Comparison of ENCODE assay signal across 14 cellular contexts in the genomic region with DNA sequence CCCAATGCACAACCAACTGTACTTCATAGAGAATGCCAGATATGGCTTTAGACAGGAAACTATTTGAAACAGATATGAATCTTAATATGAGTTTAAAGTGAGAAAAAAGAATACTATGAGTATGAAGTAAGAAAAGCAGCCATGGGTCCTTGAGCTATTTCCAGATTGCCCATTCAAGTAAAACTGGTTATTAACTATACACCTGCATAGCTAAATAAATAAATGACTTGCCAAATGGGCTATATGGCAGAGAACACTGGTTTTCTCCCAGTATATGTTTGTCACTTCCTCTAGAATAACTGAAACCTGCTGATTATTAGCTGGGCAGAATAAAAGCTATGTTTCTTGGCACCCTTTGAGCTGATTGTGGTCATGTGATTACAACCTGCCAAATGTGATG. TPM values are rescaled to one million over a fixed set of nuclear protein-coding genes. Genes with fewer than 3 reads are reported as not detected.
A peak's percentile ranks its signal among the peaks of the same experiment; 100 is the strongest.
DNase-seq lines count a peak whose midpoint lies in the region; ATAC-seq and TF ChIP-seq lines count a peak whose summit lies in the region.
"Had no signal": no experiment of that assay in that cellular context is flagged by ENCODE, and none has a peak within 500 bp of the region (broad histone marks: within the 10 kb centered on the region; RNA-seq: fewer than 3 reads in every experiment).

No MANE protein-coding gene starts in this region.

- H2AFZ ChIP-seq in DND-41 (ENCODE audit: low read depth, low read length), result peak overlapping the region; percentile 34
- no peak overlapping the region for H2AFZ ChIP-seq in Loucy (ENCODE audit: low read length)
- H2AFZ ChIP-seq in PC-3 (ENCODE audit: low read length), result no peak overlapping the region

- no peak overlapping the region for H3K4me3 Mint-ChIP-seq in progenitor cell of endocrine pancreas (ENCODE audit: low read depth)
- H3K4me3 Mint-ChIP-seq in activated CD8-positive, alpha-beta T cell treated with anti-CD3 and anti-CD28 coated beads, Interleukin-2, amount 10 ng/mL, durations not matched to agents 7 days and 5 days, result no peak overlapping the region
- H3K4me3 Mint-ChIP-seq: CD4-positive, alpha-beta memory T cell had no signal

- H3K4me1 Mint-ChIP-seq in progenitor cell of endocrine pancreas (ENCODE audit: low read depth), result no peaks in the 10 kb centered on the region
- no peaks in the 10 kb centered on the region for H3K4me1 Mint-ChIP-seq in activated CD8-positive, alpha-beta T cell treated with anti-CD3 and anti-CD28 coated beads, Interleukin-2, amount 10 ng/mL, durations not matched to agents 7 days and 5 days (ENCODE audit: low read depth)

- H3K36me3 ChIP-seq in DND-41 (ENCODE audit: insufficient read depth, low read length) (no peaks in the 10 kb centered on the region), Loucy (ENCODE audit: insufficient read depth, low read length) (no peaks in the 10 kb centered on the region), PC-3 (ENCODE audit: low read depth, low read length) (no peaks in the 10 kb centered on the region)
- H3K36me3 ChIP-seq: BE2C, HAP-1 had no signal

- BruUV-seq in PC-3 (replicated peaks; lab: Mats Ljungman, UMichigan), result no TSS peak

- no peaks in the 10 kb centered on the region for H3K9me2 ChIP-seq in Loucy (replicated peaks; ENCODE audit: low read depth, low read length)
- H3K9me2 ChIP-seq in PC-3 (replicated peaks; ENCODE audit: low read length), result no peaks in the 10 kb centered on the region

- peak overlapping the region; percentile 27; the same call in 1 of the 2 replicates for H3K4me2 ChIP-seq in DND-41 (ENCODE audit: insufficient read depth, low read length)
- H3K4me2 ChIP-seq in Loucy (ENCODE audit: low read depth, low read length, poor library complexity, severe bottlenecking), result peak overlapping the region; percentile 44
- no peak overlapping the region for H3K4me2 ChIP-seq in PC-3 (ENCODE audit: low read length)
- H3K4me2 ChIP-seq: A549 had no signal

- CTCF ChIA-PET in PC-3 (lab: Charles Lee), result no interaction called here
- CTCF ChIA-PET in activated CD8-positive, alpha-beta T cell treated with anti-CD3 and anti-CD28 coated beads, Interleukin-2, amount 10 ng/mL, durations not matched to agents 7 days and 5 days (lab: Charles Lee), result no interaction called here

- peak; percentile 22; the same call in 1 of the 3 replicates for ATAC-seq in DND-41 (ENCODE audit: insufficient read depth, low read depth)
- no peak for ATAC-seq in PC-3
- ATAC-seq in activated CD8-positive, alpha-beta T cell treated with anti-CD3 and anti-CD28 coated beads, Interleukin-2, amount 10 ng/mL, durations not matched to agents 7 days and 5 days, result no peak
- ATAC-seq: A549, HepG2 had no signal

- H3K27ac Mint-ChIP-seq in progenitor cell of endocrine pancreas, result no peak overlapping the region
- H3K27ac Mint-ChIP-seq in activated CD8-positive, alpha-beta T cell treated with anti-CD3 and anti-CD28 coated beads, Interleukin-2, amount 10 ng/mL, durations not matched to agents 7 days and 5 days, result no peak overlapping the region
- H3K27ac Mint-ChIP-seq: CD4-positive, alpha-beta memory T cell had no signal

- H3K27me3 Mint-ChIP-seq in progenitor cell of endocrine pancreas, result no peaks in the 10 kb centered on the region
- peaks cover 8% of the 10 kb centered on the region for H3K27me3 Mint-ChIP-seq in activated CD8-positive, alpha-beta T cell treated with anti-CD3 and anti-CD28 coated beads, Interleukin-2, amount 10 ng/mL, durations not matched to agents 7 days and 5 days (ENCODE audit: low read depth)
- H3K27me3 Mint-ChIP-seq: CD4-positive, alpha-beta memory T cell had no signal

- H3K4me1 ChIP-seq in DND-41 (ENCODE audit: insufficient read depth, low read length) (peaks cover 47% of the 10 kb centered on the region), Loucy (ENCODE audit: insufficient read depth, low read length, poor library complexity, severe bottlenecking) (peaks cover 45% of the 10 kb centered on the region), PC-3 (ENCODE audit: insufficient read depth, low read length) (no peaks in the 10 kb centered on the region)
- H3K4me1 ChIP-seq: A549, BE2C, HAP-1 had no signal

- peak overlapping the region; percentile 78 for H3K27ac ChIP-seq in DND-41 (ENCODE audit: low read length)
- no peak overlapping the region for H3K27ac ChIP-seq in PC-3 (ENCODE audit: low read length)
- H3K27ac ChIP-seq: A549, C4-2B had no signal

- TF ChIP-seq CTCF in DND-41 (IDR thresholded peaks at IDR 0.05; ENCODE audit: borderline replicate concordance, extremely low read depth, low read length, poor library complexity, severe bottlenecking), result no peak
- TF ChIP-seq CTCF in Loucy (conservative IDR thresholded peaks at IDR 0.05; ENCODE audit: low read length), result no peak
- TF ChIP-seq CTCF in PC-3 (conservative IDR thresholded peaks at IDR 0.05; ENCODE audit: low read depth, low read length), result no peak
- TF ChIP-seq CTCF in progenitor cell of endocrine pancreas (IDR thresholded peaks at IDR 0.05; ENCODE audit: unreplicated experiment), result no peak

- peaks cover 6% of the 10 kb centered on the region; the same call in 1 of the 2 replicates for H3F3A ChIP-seq in Loucy (ENCODE audit: low read depth)
- no peaks in the 10 kb centered on the region for H3F3A ChIP-seq in PC-3 (ENCODE audit: low read length, unreplicated experiment)

- DNase-seq in DND-41 (no peak), PC-3 (peak; percentile 4), cardiac septum (ENCODE audit: low spot score) (no peak), progenitor cell of endocrine pancreas (ENCODE audit: low spot score, unreplicated experiment) (no peak)
- no peak for DNase-seq in activated CD8-positive, alpha-beta T cell treated with anti-CD3 and anti-CD28 coated beads, Interleukin-2, amount 10 ng/mL, durations not matched to agents 7 days and 5 days
- DNase-seq: BE2C; CD4-positive, alpha-beta memory T cell; GF-D8 had no signal

- H3K36me3 Mint-ChIP-seq in progenitor cell of endocrine pancreas (ENCODE audit: insufficient read depth), result no peaks in the 10 kb centered on the region
- no peaks in the 10 kb centered on the region for H3K36me3 Mint-ChIP-seq in activated CD8-positive, alpha-beta T cell treated with anti-CD3 and anti-CD28 coated beads, Interleukin-2, amount 10 ng/mL, durations not matched to agents 7 days and 5 days (ENCODE audit: low read depth)
- H3K36me3 Mint-ChIP-seq: CD4-positive, alpha-beta memory T cell had no signal

- no peaks in the 10 kb centered on the region for H3K9me3 ChIP-seq in DND-41 (ENCODE audit: insufficient read depth, low read length, severe bottlenecking)
- no peaks in the 10 kb centered on the region for H3K9me3 ChIP-seq in Loucy (ENCODE audit: insufficient read depth, low read depth, low read length)
- H3K9me3 ChIP-seq in PC-3 (ENCODE audit: low read length), result 0 out of 2 replicates have a peak, but pooled peaks cover 4% of the 10 kb centered on the region
- H3K9me3 ChIP-seq: A549, BE2C, HAP-1 had no signal

- POLR2A ChIA-PET in PC-3 (lab: Charles Lee; ENCODE audit: unreplicated experiment), result no interaction called here
- POLR2A ChIA-PET in activated CD8-positive, alpha-beta T cell treated with anti-CD3 and anti-CD28 coated beads, Interleukin-2, amount 10 ng/mL, durations not matched to agents 7 days and 5 days (lab: Charles Lee), result no interaction called here

- intact Hi-C loops in PC-3 (cut with micrococcal nuclease) (no loop called here), cardiac septum (cut with DNase I) (no loop called here)

- H3K79me2 ChIP-seq in DND-41 (ENCODE audit: insufficient read depth, low read length) (no peaks in the 10 kb centered on the region), Loucy (ENCODE audit: insufficient read depth, low read length) (no peaks in the 10 kb centered on the region), PC-3 (ENCODE audit: low read length) (no peaks in the 10 kb centered on the region)

- H3K9ac ChIP-seq in DND-41 (ENCODE audit: low read depth, low read length) (peak overlapping the region; percentile 8; the same call in 1 of the 2 replicates), Loucy (ENCODE audit: low read depth, low read length, poor library complexity, severe bottlenecking) (no peak overlapping the region), PC-3 (ENCODE audit: low read length) (no peak overlapping the region)

- H4K20me1 ChIP-seq in DND-41 (ENCODE audit: insufficient read depth, low read length) (no peaks in the 10 kb centered on the region), Loucy (ENCODE audit: insufficient read depth, low read length, poor library complexity, severe bottlenecking) (no peaks in the 10 kb centered on the region), PC-3 (ENCODE audit: low read length) (no peaks in the 10 kb centered on the region)

- peaks cover 7% of the 10 kb centered on the region for H3K9me3 Mint-ChIP-seq in progenitor cell of endocrine pancreas (ENCODE audit: low read depth)
- no peaks in the 10 kb centered on the region for H3K9me3 Mint-ChIP-seq in activated CD8-positive, alpha-beta T cell treated with anti-CD3 and anti-CD28 coated beads, Interleukin-2, amount 10 ng/mL, durations not matched to agents 7 days and 5 days (ENCODE audit: insufficient read depth)

- no peaks in the 10 kb centered on the region for H3K27me3 ChIP-seq in DND-41 (ENCODE audit: insufficient read depth, low read length, poor library complexity)
- no peaks in the 10 kb centered on the region for H3K27me3 ChIP-seq in Loucy (ENCODE audit: insufficient read depth, low read length, poor library complexity, severe bottlenecking)
- H3K27me3 ChIP-seq in PC-3 (ENCODE audit: low read length), result no peaks in the 10 kb centered on the region; the same call in 1 of the 2 replicates
- H3K27me3 ChIP-seq: BE2C had no signal

- H3K4me3 ChIP-seq in DND-41 (ENCODE audit: low read depth in 1 of 2, low read length in 2 of 2) (no peak overlapping the region), Loucy (ENCODE audit: low read length, poor library complexity, severe bottlenecking) (peak overlapping the region; percentile 14), PC-3 (ENCODE audit: low read length) (no peak overlapping the region)
- H3K4me3 ChIP-seq: A549, HAP-1 had no signal

RNA-seq across cellular contexts. Expression of a gene that starts 17.0 kb away (rescaled TPM):
- total RNA-seq in PC-3 (2014; rRNA removed) (not detected in 2 replicates), cardiac septum (0.22 TPM), progenitor cell of endocrine pancreas (not detected in 2 replicates)
- total RNA-seq in activated CD8-positive, alpha-beta T cell treated with anti-CD3 and anti-CD28 coated beads, Interleukin-2, amount 10 ng/mL, durations not matched to agents 7 days and 5 days, result not detected
- total RNA-seq: CD4-positive, alpha-beta memory T cell; HepG2 had no signal

RNA-seq across cellular contexts. Expression of a gene that starts 18.5 kb away (rescaled TPM):
- total RNA-seq in PC-3 (2014; rRNA removed) (not detected in 2 replicates), cardiac septum (not detected), progenitor cell of endocrine pancreas (not detected in 2 replicates)
- total RNA-seq in activated CD8-positive, alpha-beta T cell treated with anti-CD3 and anti-CD28 coated beads, Interleukin-2, amount 10 ng/mL, durations not matched to agents 7 days and 5 days, result under 1 TPM; 0.18 to 0.26 TPM
- total RNA-seq: CD4-positive, alpha-beta memory T cell; H1; HepG2 had no signal

RNA-seq across cellular contexts. Expression of a gene that starts 58.6 kb away (rescaled TPM):
- total RNA-seq in PC-3 (2014; rRNA removed) (not detected in 2 replicates), cardiac septum (not detected), progenitor cell of endocrine pancreas (not detected in 2 replicates)
- not detected for total RNA-seq in activated CD8-positive, alpha-beta T cell treated with anti-CD3 and anti-CD28 coated beads, Interleukin-2, amount 10 ng/mL, durations not matched to agents 7 days and 5 days
- total RNA-seq: CD4-positive, alpha-beta memory T cell; H1; HepG2 had no signal
